ENCODE assay signal across 8 cellular contexts in genomic region chr5:38441730-38442573, GRCh38.
A peak's percentile ranks its signal among the peaks of the same experiment; 100 is the strongest.
DNase-seq lines count a peak whose midpoint lies in the region; ATAC-seq, FAIRE-seq and TF ChIP-seq lines count a peak whose summit lies in the region.

No MANE protein-coding gene starts in this region.

- dilution Hi-C loops in keratinocyte (cut with MboI; ENCODE audit: extremely low pct_ligation_motif_present, low sequenced_read_pairs), result loop anchor here (10.0 kb wide), 1 partner anchor 363 kb away; no protein-coding TSS in a partner anchor

- H3K79me2 ChIP-seq in keratinocyte (ENCODE audit: control insufficient read depth, insufficient read depth, low read length), result no peaks in the 10 kb centered on the region

- POLR2A ChIA-PET in BJ (lab: Charles Lee), result interaction anchor here (0.6 kb wide), 1 partner anchor 25 kb away, joined by 3 read pairs; no protein-coding TSS in a partner anchor

- no peak overlapping the region for H3K9ac ChIP-seq in keratinocyte (ENCODE audit: control insufficient read depth, extremely low read depth, insufficient read depth, low read length)

- CTCF ChIA-PET in BJ (lab: Yijun Ruan, JAX), result interaction anchor here (0.6 to 9.8 kb wide), 63 partner anchors 10 to 542 kb away, joined by 3 to 182 read pairs (median 4); no protein-coding TSS in a partner anchor

- DNase-seq in BJ (ENCODE audit: low read depth) (no peak), GM19240 (ENCODE audit: insufficient read length, low spot score) (peak; percentile 71), NCI-H345 (lab: John Stamatoyannopoulos, UW) (peak; percentile 90), bronchial epithelial cell (ENCODE audit: low read depth) (peak; percentile 80), keratinocyte (ENCODE audit: low read depth, low spot score) (no peak)
- peak; percentile 84 for DNase-seq in stimulated activated CD4-positive, alpha-beta T cell treated with anti-CD3 and anti-CD28 coated beads, Interleukin-1b, Interleukin-23, amount 100 ng/mL, for 48 hours

- H3K27me3 ChIP-seq in BJ (ENCODE audit: control insufficient read depth, insufficient read depth, low read length) (no peaks in the 10 kb centered on the region; the same call in none of the 2 replicates), bronchial epithelial cell (ENCODE audit: control insufficient read depth, insufficient read depth, low read length) (no peaks in the 10 kb centered on the region), keratinocyte (ENCODE audit: control insufficient read depth, extremely low read depth, insufficient read depth, low read length) (no peaks in the 10 kb centered on the region)

- H3K27ac ChIP-seq in keratinocyte (ENCODE audit: control insufficient read depth, insufficient read depth, low read length), result no peak overlapping the region

- FAIRE-seq in bronchial epithelial cell (lab: Jason Lieb, UNC) (peak; percentile 97), keratinocyte (lab: Jason Lieb, UNC) (peak; percentile 80)

- H3K36me3 ChIP-seq in BJ (ENCODE audit: control insufficient read depth, insufficient read depth, low read length), result no peaks in the 10 kb centered on the region
- no peaks in the 10 kb centered on the region for H3K36me3 ChIP-seq in bronchial epithelial cell (ENCODE audit: control insufficient read depth, insufficient read depth, low read length)
- H3K36me3 ChIP-seq in keratinocyte (ENCODE audit: control insufficient read depth in 2 of 2, extremely low read depth in 1 of 2, insufficient read depth in 2 of 2, low read length in 2 of 2), result no peaks in the 10 kb centered on the region

- peak; percentile 99 for ATAC-seq in HG03342 (IDR thresholded peaks at IDR 0.05; ENCODE audit: unreplicated experiment)

- H3K9me3 ChIP-seq in keratinocyte (ENCODE audit: control insufficient read depth, low read depth, low read length), result no peaks in the 10 kb centered on the region

- H4K20me1 ChIP-seq in keratinocyte (ENCODE audit: control insufficient read depth, extremely low read depth, insufficient read depth, low read length), result no peaks in the 10 kb centered on the region

- no peaks in the 10 kb centered on the region for H3K4me1 ChIP-seq in keratinocyte (ENCODE audit: control insufficient read depth, extremely low read depth, insufficient read depth, low read length)

- H3K4me3 ChIP-seq in BJ (ENCODE audit: low read depth, low read length), result no peak overlapping the region
- H3K4me3 ChIP-seq in WI38 (ENCODE audit: low read depth, low read length), result no peak overlapping the region
- H3K4me3 ChIP-seq in bronchial epithelial cell (ENCODE audit: low read depth, low read length), result no peak overlapping the region
- H3K4me3 ChIP-seq in keratinocyte (ENCODE audit: control insufficient read depth in 2 of 3, extremely low read depth in 1 of 3, insufficient read depth in 2 of 3, low read depth in 1 of 3, low read length in 3 of 3), result no peak overlapping the region

- no peaks in the 10 kb centered on the region for H3K9me1 ChIP-seq in keratinocyte (ENCODE audit: control insufficient read depth, extremely low read depth, insufficient read depth, low read length)

- no peak overlapping the region for H3K4me2 ChIP-seq in keratinocyte (ENCODE audit: control insufficient read depth, extremely low read depth, insufficient read depth, low read depth, low read length)

- H2AFZ ChIP-seq in keratinocyte (ENCODE audit: control insufficient read depth, low read length), result peak overlapping the region; percentile 62

- TF ChIP-seq CTCF in BJ (IDR thresholded peaks at IDR 0.05; ENCODE audit: insufficient read depth, low read depth, low read length) (peak; percentile 96), WI38 (IDR thresholded peaks at IDR 0.05; ENCODE audit: low read depth, low read length) (peak; percentile 93), bronchial epithelial cell (IDR thresholded peaks at IDR 0.05; ENCODE audit: insufficient read depth, low read length, severe bottlenecking) (peak; percentile 94), keratinocyte (optimal IDR thresholded peaks at IDR 0.05 in 1 of 3, IDR thresholded peaks at IDR 0.05 in 1 of 3, conservative IDR thresholded peaks at IDR 0.05 in 1 of 3; ENCODE audit: extremely low read depth in 1 of 3, insufficient read depth in 2 of 3, low read length in 3 of 3) (peak; percentile 95 to 98 (median 97))

Comparison
In these comparisons a context has a peak if more than half of its experiments do, and no peak if none do; other contexts are left out.
1. DNase-seq: peak in GM19240 (single experiment), NCI-H345 (single experiment), bronchial epithelial cell (single experiment) and stimulated activated CD4-positive, alpha-beta T cell treated with anti-CD3 and anti-CD28 coated beads, Interleukin-1b, Interleukin-23, amount 100 ng/mL, for 48 hours (single experiment); none in BJ (single experiment) and keratinocyte (single experiment).
2. Peak in every context shown above with its lines, with median percentiles within 50 percentile points of each other: CTCF ChIP-seq.